Comparison of ENCODE assay signal across 16 cellular contexts in the genomic region with DNA sequence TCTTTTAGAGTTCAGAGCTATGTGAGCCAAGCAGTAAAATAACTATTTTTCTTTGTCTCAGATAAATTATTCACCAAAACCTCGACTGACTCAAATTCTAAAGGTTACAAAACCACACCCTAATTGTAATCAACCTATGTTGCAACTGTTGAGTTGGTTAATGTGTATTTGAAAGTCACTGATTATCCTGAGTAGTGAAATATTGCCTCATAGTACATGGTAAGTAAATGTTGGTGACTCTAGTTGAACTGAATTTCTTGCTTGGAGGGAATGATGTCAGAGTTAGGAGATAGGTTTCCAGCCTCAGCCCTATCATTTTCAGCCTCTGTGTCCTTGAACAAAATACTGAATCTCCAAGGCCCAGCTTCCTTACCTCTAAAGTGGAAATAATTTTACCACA. TPM values are rescaled to one million over a fixed set of nuclear protein-coding genes. Genes with fewer than 3 reads are reported as not detected.
DNase-seq lines count a peak whose midpoint lies in the region; ATAC-seq, FAIRE-seq and TF ChIP-seq lines count a peak whose summit lies in the region.
"Had no signal": no experiment of that assay in that cellular context is flagged by ENCODE, and none has a peak within 500 bp of the region (broad histone marks: within the 10 kb centered on the region; RNA-seq: fewer than 3 reads in every experiment).

No MANE protein-coding gene starts in this region.

- H3K9me3 ChIP-seq in heart left ventricle: peaks cover 0 to 6% (median under 1%) of the 10 kb centered on the region in 12 donors
- H3K9me3 ChIP-seq: SJSA1 had no signal

- 27 to 41% (median 39%) methylated on average over 1 of the region's 1 CpG for WGBS in heart left ventricle, 4 donors

- H3K27ac ChIP-seq in heart left ventricle: no peak overlapping the region
- H3K27ac ChIP-seq: esophagus muscularis mucosa, SJSA1, VCaP had no signal

- TF ChIP-seq CTCF in heart left ventricle (IDR thresholded peaks at IDR 0.05): no peak

- no peak overlapping the region for H3K4me3 ChIP-seq in heart left ventricle
- H3K4me3 ChIP-seq: esophagus muscularis mucosa, SJSA1 had no signal

- no peak for DNase-seq in GM18507 (ENCODE audit: extremely low spot score, insufficient read length, low read depth)
- peak; percentile 25 for DNase-seq in SW480 (ENCODE audit: low spot score)
- DNase-seq in left lobe of liver (ENCODE audit: low spot score): no peak
- DNase-seq in NK-92 treated with Interleukin-12 subunit alpha and Interleukin-12 subunit beta, amount 100 ng/mL, for 24 hours (lab: John Stamatoyannopoulos, UW): no peak
- no peak for DNase-seq in KG1 (lab: John Stamatoyannopoulos, UW)
- DNase-seq in heart left ventricle: no peak
- DNase-seq: immature natural killer cell, trophoblast cell had no signal

- no peaks in the 10 kb centered on the region for H3K36me3 ChIP-seq in heart left ventricle
- H3K36me3 ChIP-seq: esophagus muscularis mucosa, SJSA1 had no signal

- peak; percentile 60 for FAIRE-seq in GM18507 (lab: Jason Lieb, UNC)

- intact Hi-C loops in heart left ventricle (cut with DNase I): no loop called here

- TF ChIP-seq POLR2A in heart left ventricle (IDR thresholded peaks at IDR 0.05): no peak

- ATAC-seq in HG02970 (IDR thresholded peaks at IDR 0.05; ENCODE audit: low FRiP score, unreplicated experiment) (peak; percentile 77), left lobe of liver (peak; percentile 31), heart left ventricle (no peak), GM21576 (IDR thresholded peaks at IDR 0.05; ENCODE audit: unreplicated experiment) (no peak)

- H3K4me1 ChIP-seq in heart left ventricle: no peaks in the 10 kb centered on the region
- H3K4me1 ChIP-seq: esophagus muscularis mucosa, SJSA1 had no signal

- peaks cover 0 to 3% (median 0%) of the 10 kb centered on the region in 9 donors for H3K27me3 ChIP-seq in heart left ventricle
- H3K27me3 ChIP-seq: esophagus muscularis mucosa, SJSA1 had no signal

RNA-seq across cellular contexts. Expression of gene CYP2C18, which starts 3.0 kb away (rescaled TPM):
- total RNA-seq in left lobe of liver (110 TPM), heart left ventricle (not detected)
- under 1 TPM; 0.03 to 0.11 TPM for polyA plus RNA-seq in heart left ventricle
- total RNA-seq: G401, SJSA1, skeletal muscle tissue had no signal
- polyA plus RNA-seq: immature natural killer cell, neural cell had no signal

Comparison
In these comparisons a context has a peak if more than half of its experiments do, and no peak if none do; other contexts are left out.
1. ATAC-seq: peak in HG02970 (single experiment) and left lobe of liver (single experiment); none in heart left ventricle (0 of 4) and GM21576 (single experiment).
2. RNA of gene CYP2C18, which starts 3.0 kb away (total RNA-seq): 110 TPM in left lobe of liver (single experiment); not detected in heart left ventricle; every median in the first group is over 100 times any median in the second.